22 cellular contexts compared by ENCODE assay signal in the genomic region with DNA sequence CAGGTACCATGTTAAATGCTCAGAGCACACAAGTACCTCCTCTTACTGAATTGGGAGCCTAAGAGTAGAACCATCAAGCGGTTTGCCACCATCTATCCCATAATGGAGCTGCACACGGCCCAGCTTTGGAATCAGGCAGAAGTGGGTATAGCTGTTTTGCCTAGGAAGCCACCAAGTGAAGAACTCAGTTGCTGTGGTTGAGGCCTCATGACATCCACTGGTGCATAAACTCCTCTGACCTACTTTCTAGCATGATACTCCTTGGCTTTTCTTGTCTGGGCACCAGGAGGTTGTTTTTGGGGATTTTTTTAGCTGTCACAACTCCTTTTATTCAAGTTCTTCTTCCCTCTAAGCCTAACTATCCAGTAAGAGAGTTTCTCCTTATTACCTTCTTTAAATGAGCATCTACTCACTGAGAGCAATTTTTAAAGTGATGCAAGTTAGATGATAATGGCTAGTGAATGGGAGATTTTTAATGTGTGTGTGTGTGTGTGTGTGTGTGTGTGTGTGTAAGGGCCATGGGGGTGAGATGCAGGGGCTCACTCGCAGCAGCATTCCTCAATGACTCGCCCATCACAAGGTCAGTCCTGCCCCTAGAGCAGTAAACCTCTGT.
"Had no signal": no experiment of that assay in that cellular context is flagged by ENCODE, and none has a peak within 500 bp of the region (broad histone marks: within the 10 kb centered on the region; RNA-seq: fewer than 3 reads in every experiment).

No MANE protein-coding gene starts in this region.

- ATAC-seq: activated CD4-positive, CD25-positive, alpha-beta regulatory T cell treated with anti-CD3 and anti-CD28 coated beads, Interleukin-2, amount 50 U/mL, for 24 hours; activated CD8-positive, alpha-beta memory T cell treated with anti-CD3 and anti-CD28 coated beads, Interleukin-2, amount 10 ng/mL, durations not matched to agents 7 days and 5 days; PC-3 had no signal

- H3K27me3 Mint-ChIP-seq: activated CD8-positive, alpha-beta memory T cell treated with anti-CD3 and anti-CD28 coated beads, Interleukin-2, amount 10 ng/mL, durations not matched to agents 7 days and 5 days; activated naive CD4-positive, alpha-beta T cell treated with anti-CD3 and anti-CD28 coated beads, Interleukin-2, amount 10 ng/mL, durations not matched to agents 7 days and 5 days; activated naive CD8-positive, alpha-beta T cell treated with anti-CD3 and anti-CD28 coated beads for 36 hours; activated T-cell treated with anti-CD3 and anti-CD28 coated beads, Interleukin-2, amount 50 U/mL, for 24 hours had no signal

- H3K36me3 Mint-ChIP-seq: activated naive CD4-positive, alpha-beta T cell treated with anti-CD3 and anti-CD28 coated beads, Interleukin-2, amount 10 ng/mL, durations not matched to agents 7 days and 5 days; activated naive CD8-positive, alpha-beta T cell treated with anti-CD3 and anti-CD28 coated beads for 36 hours had no signal

- H3K4me3 ChIP-seq: MG63, SJSA1 had no signal

- DNase-seq: activated CD4-positive, alpha-beta T cell treated with anti-CD3 and anti-CD28 coated beads for 4 hours; activated CD4-positive, alpha-beta T cell treated with anti-CD3 and anti-CD28 coated beads, Interleukin-2, amount 50 U/mL, for 4 hours; activated CD8-positive, alpha-beta memory T cell treated with anti-CD3 and anti-CD28 coated beads, Interleukin-2, amount 10 ng/mL, durations not matched to agents 7 days and 5 days; activated gamma-delta T cell treated with Interleukin-2 at 50 U/mL for 16 hours; activated naive CD4-positive, alpha-beta T cell treated with anti-CD3 and anti-CD28 coated beads, Interleukin-2, amount 10 ng/mL, durations not matched to agents 7 days and 5 days; activated naive CD8-positive, alpha-beta T cell treated with anti-CD3 and anti-CD28 coated beads for 36 hours; activated T-cell treated with anti-CD3 and anti-CD28 coated beads, Interleukin-2, amount 50 U/mL, for 24 hours; anterior cingulate cortex; cerebellar nuclear complex; MG63; NCI-H1105; NCI-H1436; NCI-H1694 treated with DMSO at 0.1 percent for 48 hours; NCI-H2029 treated with DMSO at 0.1 percent for 48 hours; NCI-H510A treated with DMSO at 0.1 percent for 48 hours; NCI-H69; PC-3; SHP77 had no signal

- FAIRE-seq: RCC 7860 had no signal

- H3K4me3 Mint-ChIP-seq: activated CD8-positive, alpha-beta memory T cell treated with anti-CD3 and anti-CD28 coated beads, Interleukin-2, amount 10 ng/mL, durations not matched to agents 7 days and 5 days; activated naive CD4-positive, alpha-beta T cell treated with anti-CD3 and anti-CD28 coated beads, Interleukin-2, amount 10 ng/mL, durations not matched to agents 7 days and 5 days; activated naive CD8-positive, alpha-beta T cell treated with anti-CD3 and anti-CD28 coated beads for 36 hours; activated T-cell treated with anti-CD3 and anti-CD28 coated beads, Interleukin-2, amount 50 U/mL, for 24 hours; T-helper 1 cell treated with Interleukin-12 subunit alpha and Interleukin-12 subunit beta and Interleukin-4 antibody, amounts not matched to agents 30 μg/mL and 1 μg/mL, for 36 hours had no signal

- H3K27ac ChIP-seq: SJSA1 had no signal

- H3K9me3 ChIP-seq: MG63, SJSA1 had no signal

- H3K36me3 ChIP-seq: MG63, SJSA1 had no signal

- H3K9me3 Mint-ChIP-seq: activated naive CD4-positive, alpha-beta T cell treated with anti-CD3 and anti-CD28 coated beads, Interleukin-2, amount 10 ng/mL, durations not matched to agents 7 days and 5 days; activated naive CD8-positive, alpha-beta T cell treated with anti-CD3 and anti-CD28 coated beads for 36 hours; activated T-cell treated with anti-CD3 and anti-CD28 coated beads, Interleukin-2, amount 50 U/mL, for 24 hours; T-helper 1 cell treated with Interleukin-12 subunit alpha and Interleukin-12 subunit beta and Interleukin-4 antibody, amounts not matched to agents 30 μg/mL and 1 μg/mL, for 36 hours had no signal

- H3K27ac Mint-ChIP-seq: activated CD8-positive, alpha-beta memory T cell treated with anti-CD3 and anti-CD28 coated beads, Interleukin-2, amount 10 ng/mL, durations not matched to agents 7 days and 5 days; activated naive CD4-positive, alpha-beta T cell treated with anti-CD3 and anti-CD28 coated beads, Interleukin-2, amount 10 ng/mL, durations not matched to agents 7 days and 5 days; activated naive CD8-positive, alpha-beta T cell treated with anti-CD3 and anti-CD28 coated beads for 36 hours; activated T-cell treated with anti-CD3 and anti-CD28 coated beads, Interleukin-2, amount 50 U/mL, for 24 hours; T-helper 1 cell treated with Interleukin-12 subunit alpha and Interleukin-12 subunit beta and Interleukin-4 antibody, amounts not matched to agents 30 μg/mL and 1 μg/mL, for 36 hours had no signal

- H3K27me3 ChIP-seq: SJSA1 had no signal
